In the genomic region with DNA sequence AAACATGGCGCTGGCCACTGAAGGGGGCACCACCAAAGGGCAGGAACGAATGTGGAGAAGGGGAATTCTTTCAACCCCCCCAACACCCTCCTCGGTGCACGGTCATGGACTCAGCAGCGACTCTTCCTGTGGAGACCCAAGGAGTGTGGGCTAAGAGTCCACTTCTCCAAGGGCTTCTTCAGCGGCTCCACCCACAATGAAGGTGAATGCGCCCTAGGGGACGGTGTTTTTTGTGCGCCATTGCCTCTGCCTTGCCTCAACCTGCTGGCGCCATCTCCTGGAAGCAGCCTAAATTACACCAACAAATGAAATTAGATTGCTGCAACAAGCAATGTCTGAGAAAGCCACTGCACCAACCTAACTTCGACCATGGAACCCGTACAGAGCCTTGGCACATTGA, we compare ENCODE assay signal across 8 cellular contexts.
DNase-seq lines count a peak whose midpoint lies in the region; ATAC-seq, FAIRE-seq and TF ChIP-seq lines count a peak whose summit lies in the region.

No MANE protein-coding gene starts in this region.

- intact Hi-C loops in HepG2 (cut with micrococcal nuclease; ENCODE audit: unreplicated experiment) (loop anchor here (5.0 kb wide), 1 partner anchor 247 kb away; no protein-coding TSS in a partner anchor), right lobe of liver (cut with DNase I) (no loop called here), testis (cut with DNase I; ENCODE audit: low total_unique reads) (no loop called here)

- no peaks in the 10 kb centered on the region for H3K36me3 ChIP-seq in HepG2 (replicated peaks in 1 of 2; ENCODE audit: control insufficient read depth in 1 of 2, insufficient read depth in 2 of 2, low read length in 2 of 2)
- H3K36me3 ChIP-seq in right lobe of liver: no peaks in the 10 kb centered on the region
- H3K36me3 ChIP-seq in testis (ENCODE audit: low read depth, missing control alignments): no peaks in the 10 kb centered on the region
- no peaks in the 10 kb centered on the region for H3K36me3 ChIP-seq in gastroesophageal sphincter

- no peak for TF ChIP-seq EP300 in HepG2 (IDR thresholded peaks at IDR 0.05; ENCODE audit: low read depth in 2 of 2, low read length in 2 of 2)
- no peak for TF ChIP-seq EP300 in HepG2 (CRISPR knock-in tag; IDR thresholded peaks at IDR 0.05; ENCODE audit: borderline replicate concordance)
- no peak for TF ChIP-seq EP300 in gastroesophageal sphincter (IDR thresholded peaks at IDR 0.05)

- H3K4me1 Mint-ChIP-seq in chondrocyte (ENCODE audit: low read depth): no peaks in the 10 kb centered on the region

- peak; percentile 0 for DNase-seq in HepG2 (ENCODE audit: low spot score)
- DNase-seq in right lobe of liver: no peak
- peak; percentile 25 for DNase-seq in NCI-H1694 (lab: John Stamatoyannopoulos, UW)
- peak; percentile 41 for DNase-seq in chondrocyte (ENCODE audit: low spot score)
- peak; percentile 52 for DNase-seq in testis
- no peak for DNase-seq in stimulated activated CD4-positive, alpha-beta T cell treated with anti-CD3 and anti-CD28 coated beads, Interleukin-1b, Interleukin-23, amount 100 ng/mL, for 48 hours

- in situ Hi-C loops in HepG2 (cut with HindIII; ENCODE audit: extremely low pct_ligation_motif_present, low pct_unique_long_range_greater_than_20kb): no loop called here

- TF ChIP-seq CTCF in HepG2 (CRISPR knock-in tag; IDR thresholded peaks at IDR 0.05) (peak; percentile 54), right lobe of liver (IDR thresholded peaks at IDR 0.05) (peak in 2 of 4 donors; percentile 9 to 26), chondrocyte (IDR thresholded peaks at IDR 0.05) (peak; percentile 25), testis (IDR thresholded peaks at IDR 0.05) (peak in 2 of 3 experiments; percentile 7 to 34), gastroesophageal sphincter (IDR thresholded peaks at IDR 0.05) (peak in 1 of 4 experiments; percentile 9)

- WGBS in HepG2 (ENCODE audit: low lambda C conversion rate): 0% methylated on average over 2 of the region's 12 CpGs
- WGBS in right lobe of liver (ENCODE audit: insufficient coverage, low coverage, low lambda C conversion rate, missing lambda C conversion rate): 31% methylated on average over 11 of the region's 12 CpGs
- WGBS in testis, 2 donors: 33 to 40% methylated on average over 7 to 12 of the region's 12 CpGs
- WGBS in gastroesophageal sphincter (ENCODE audit: low coverage in 1 of 2), 2 donors: 29% methylated on average over 2 of the region's 12 CpGs; no CpG with 5 or more reads in 1 of the 2 donors

- no peak for FAIRE-seq in HepG2 (lab: Jason Lieb, UNC)

- H3K9me3 ChIP-seq in HepG2 (ENCODE audit: low read length): no peaks in the 10 kb centered on the region
- no peaks in the 10 kb centered on the region for H3K9me3 ChIP-seq in right lobe of liver
- H3K9me3 ChIP-seq in testis: no peaks in the 10 kb centered on the region
- H3K9me3 ChIP-seq in gastroesophageal sphincter: no peaks in the 10 kb centered on the region

- ATAC-seq in HepG2 (no peak), right lobe of liver (no peak), HG03460 (IDR thresholded peaks at IDR 0.05; ENCODE audit: unreplicated experiment) (no peak), gastroesophageal sphincter (no peak)

- H3K9me3 Mint-ChIP-seq in chondrocyte (ENCODE audit: low read depth): peaks cover 40% of the 10 kb centered on the region

- no peaks in the 10 kb centered on the region for H3K27me3 ChIP-seq in HepG2 (ENCODE audit: control insufficient read depth in 1 of 2, insufficient read depth in 2 of 2, low read length in 2 of 2)
- H3K27me3 ChIP-seq in right lobe of liver: no peaks in the 10 kb centered on the region
- no peaks in the 10 kb centered on the region for H3K27me3 ChIP-seq in testis
- H3K27me3 ChIP-seq in gastroesophageal sphincter: no peaks in the 10 kb centered on the region

- no peak overlapping the region for H3K4me2 ChIP-seq in HepG2 (ENCODE audit: low read depth, low read length)

- no peak for TF ChIP-seq POLR2A in HepG2 (IDR thresholded peaks at IDR 0.05; ENCODE audit: insufficient read depth in 1 of 2, low read depth in 2 of 2, low read length in 2 of 2)
- no peak for TF ChIP-seq POLR2A in right lobe of liver (IDR thresholded peaks at IDR 0.05)
- TF ChIP-seq POLR2A in testis (IDR thresholded peaks at IDR 0.05): no peak
- no peak for TF ChIP-seq POLR2A in gastroesophageal sphincter (IDR thresholded peaks at IDR 0.05)

- no peaks in the 10 kb centered on the region for H3K79me2 ChIP-seq in HepG2 (ENCODE audit: insufficient read depth, low read length)

- TF ChIP-seq RAD21 in HepG2 (CRISPR knock-in tag; IDR thresholded peaks at IDR 0.05): no peak

- no peaks in the 10 kb centered on the region for H3K27me3 Mint-ChIP-seq in chondrocyte (ENCODE audit: low read depth)

- H4K20me1 ChIP-seq in HepG2 (ENCODE audit: insufficient read depth, low read length): no peaks in the 10 kb centered on the region

- H3K4me3 ChIP-seq in HepG2 (replicated peaks in 1 of 3; ENCODE audit: insufficient read depth in 1 of 3, low read depth in 2 of 3, low read length in 3 of 3) (no peak overlapping the region), right lobe of liver (no peak overlapping the region), testis (no peak overlapping the region), gastroesophageal sphincter (no peak overlapping the region)

- H3K4me1 ChIP-seq in HepG2 (ENCODE audit: insufficient read depth, low read length): no peaks in the 10 kb centered on the region
- no peaks in the 10 kb centered on the region for H3K4me1 ChIP-seq in right lobe of liver
- H3K4me1 ChIP-seq in testis: no peaks in the 10 kb centered on the region
- H3K4me1 ChIP-seq in gastroesophageal sphincter: no peaks in the 10 kb centered on the region

- no TSS peak for BruUV-seq in HepG2 (replicated peaks; lab: Mats Ljungman, UMichigan)

- H3K4me3 Mint-ChIP-seq in chondrocyte (ENCODE audit: unreplicated experiment): no peak overlapping the region

- H3K27ac ChIP-seq in HepG2 (ENCODE audit: extremely low read length, insufficient read depth, low read length) (no peak overlapping the region), right lobe of liver (no peak overlapping the region), testis (no peak overlapping the region), gastroesophageal sphincter (no peak overlapping the region)

- H3K36me3 Mint-ChIP-seq in chondrocyte (ENCODE audit: low read depth): no peaks in the 10 kb centered on the region

- H3K27ac Mint-ChIP-seq in chondrocyte (ENCODE audit: unreplicated experiment): no peak overlapping the region

- CTCF ChIA-PET in HepG2 (lab: Yijun Ruan, JAX; ENCODE audit: low intra/inter-chr PET ratio, low total read pairs): interaction anchor here (1.2 kb wide), 1 partner anchor 445 kb away, joined by 3 read pairs; no protein-coding TSS in a partner anchor

- POLR2A ChIA-PET in HepG2 (lab: Yijun Ruan, JAX): no interaction called here

- H3K9ac ChIP-seq in HepG2 (ENCODE audit: insufficient read depth, low read depth, low read length): no peak overlapping the region

- H2AFZ ChIP-seq in HepG2 (ENCODE audit: low read length): no peak overlapping the region

TF ChIP-seq in HepG2, 621 proteins besides CTCF, POLR2A, EP300 and RAD21:
- peak; percentile 51 for TF ChIP-seq STAG1 (CRISPR knock-in tag; IDR thresholded peaks at IDR 0.05)
- TF ChIP-seq, protein P1, sequence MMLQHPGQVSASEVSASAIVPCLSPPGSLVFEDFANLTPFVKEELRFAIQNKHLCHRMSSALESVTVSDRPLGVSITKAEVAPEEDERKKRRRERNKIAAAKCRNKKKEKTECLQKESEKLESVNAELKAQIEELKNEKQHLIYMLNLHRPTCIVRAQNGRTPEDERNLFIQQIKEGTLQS (CRISPR knock-in tag; IDR thresholded peaks at IDR 0.05): no peak

Comparison
In these comparisons a context has a peak if more than half of its experiments do, and no peak if none do; other contexts are left out.
1. DNase-seq: peak in HepG2 (single experiment), NCI-H1694 (single experiment), chondrocyte (single experiment) and testis (single experiment); none in right lobe of liver (0 of 3) and stimulated activated CD4-positive, alpha-beta T cell treated with anti-CD3 and anti-CD28 coated beads, Interleukin-1b, Interleukin-23, amount 100 ng/mL, for 48 hours (single experiment).